15 cellular contexts compared by ENCODE assay signal in the genomic region with DNA sequence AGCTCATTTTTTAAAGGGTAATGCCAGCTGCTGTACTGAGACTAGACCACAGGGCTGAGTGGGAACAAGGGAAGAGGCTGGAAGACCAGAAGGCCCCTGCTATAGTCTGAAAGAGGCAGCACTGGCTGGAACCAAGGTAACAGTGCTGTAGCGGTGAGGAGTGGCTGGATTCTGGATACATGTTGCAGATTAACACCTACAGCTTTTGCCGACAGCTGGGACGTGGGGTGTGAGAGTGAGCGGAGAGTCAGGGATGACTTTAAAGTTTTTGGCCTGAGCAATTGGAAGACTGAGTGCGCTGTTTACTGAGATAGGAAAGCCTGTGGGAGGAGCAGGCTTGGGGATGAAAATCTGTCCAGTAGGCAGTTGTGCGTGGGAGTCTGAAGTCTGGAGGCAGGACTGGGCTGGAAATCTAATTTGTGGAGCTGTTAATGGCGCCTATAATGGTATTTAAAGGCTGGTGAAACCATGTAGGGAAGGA. TPM values are rescaled to one million over a fixed set of nuclear protein-coding genes. Genes with fewer than 3 reads are reported as not detected.
DNase-seq lines count a peak whose midpoint lies in the region; ATAC-seq and TF ChIP-seq lines count a peak whose summit lies in the region.
"Had no signal": no experiment of that assay in that cellular context is flagged by ENCODE, and none has a peak within 500 bp of the region (broad histone marks: within the 10 kb centered on the region; RNA-seq: fewer than 3 reads in every experiment).

No MANE protein-coding gene starts in this region.

- no peak overlapping the region for H3K4me3 Mint-ChIP-seq in activated naive CD4-positive, alpha-beta T cell treated with anti-CD3 and anti-CD28 coated beads, Interleukin-2, amount 10 ng/mL, durations not matched to agents 7 days and 5 days
- no peak overlapping the region for H3K4me3 Mint-ChIP-seq in endodermal cell
- peak overlapping the region; percentile 1 to 11 (median 10) for H3K4me3 Mint-ChIP-seq in nephron
- H3K4me3 Mint-ChIP-seq: activated T-helper 17 cell treated with anti-CD3 and anti-CD28 coated beads, Interleukin-2, amount 50 U/mL, for 72 hours; T-helper 1 cell treated with Interleukin-12 subunit alpha and Interleukin-12 subunit beta and Interleukin-4 antibody, amounts not matched to agents 30 μg/mL and 1 μg/mL, for 36 hours had no signal

- ATAC-seq in GM19324 (IDR thresholded peaks at IDR 0.05; ENCODE audit: low FRiP score, unreplicated experiment) (no peak), GM21717 (IDR thresholded peaks at IDR 0.05; ENCODE audit: unreplicated experiment) (no peak)
- ATAC-seq: PC-3 had no signal

- H3K4me3 ChIP-seq in endodermal cell (ENCODE audit: low read length) (no peak overlapping the region), testis (peak overlapping the region in 1 of 2 donors; percentile 21)

- 94 to 98% methylated on average over 7 of the region's 7 CpGs for WGBS in endodermal cell (ENCODE audit: insufficient coverage in 1 of 2, insufficient read length in 1 of 2), 2 experiments
- WGBS in testis, 2 donors, result 24 to 30% methylated on average over 7 of the region's 7 CpGs

- no peak overlapping the region for H3K9ac ChIP-seq in endodermal cell (ENCODE audit: extremely low read depth, low read length, poor library complexity, severe bottlenecking)

- H3K9me3 ChIP-seq in endodermal cell (ENCODE audit: control insufficient read depth, low read length) (no peaks in the 10 kb centered on the region), testis (no peaks in the 10 kb centered on the region)
- H3K9me3 ChIP-seq: upper lobe of left lung had no signal

- no peaks in the 10 kb centered on the region for H3K27me3 ChIP-seq in endodermal cell (ENCODE audit: control insufficient read depth, insufficient read depth, low read length, poor library complexity, severe bottlenecking)
- H3K27me3 ChIP-seq in testis, result no peaks in the 10 kb centered on the region
- H3K27me3 ChIP-seq: upper lobe of left lung had no signal

- H3K4me1 Mint-ChIP-seq in activated naive CD4-positive, alpha-beta T cell treated with anti-CD3 and anti-CD28 coated beads, Interleukin-2, amount 10 ng/mL, durations not matched to agents 7 days and 5 days, result peaks cover 18% of the 10 kb centered on the region
- peaks cover 28% of the 10 kb centered on the region for H3K4me1 Mint-ChIP-seq in endodermal cell
- H3K4me1 Mint-ChIP-seq in nephron, result peaks cover 28% of the 10 kb centered on the region
- H3K4me1 Mint-ChIP-seq: activated T-helper 17 cell treated with anti-CD3 and anti-CD28 coated beads, Interleukin-2, amount 50 U/mL, for 72 hours had no signal

- TF ChIP-seq CTCF in endodermal cell (conservative IDR thresholded peaks at IDR 0.05), result no peak
- no peak for TF ChIP-seq CTCF in nephron (IDR thresholded peaks at IDR 0.05; ENCODE audit: unreplicated experiment in 3 of 3)
- no peak for TF ChIP-seq CTCF in testis (IDR thresholded peaks at IDR 0.05)

- no peak for TF ChIP-seq POLR2A in testis (IDR thresholded peaks at IDR 0.05)

- H3K36me3 Mint-ChIP-seq in activated naive CD4-positive, alpha-beta T cell treated with anti-CD3 and anti-CD28 coated beads, Interleukin-2, amount 10 ng/mL, durations not matched to agents 7 days and 5 days, result peaks cover 5% of the 10 kb centered on the region
- no peaks in the 10 kb centered on the region for H3K36me3 Mint-ChIP-seq in endodermal cell (ENCODE audit: low read depth)
- no peaks in the 10 kb centered on the region for H3K36me3 Mint-ChIP-seq in nephron (ENCODE audit: low read depth)

- H3K9me3 Mint-ChIP-seq in activated naive CD4-positive, alpha-beta T cell treated with anti-CD3 and anti-CD28 coated beads, Interleukin-2, amount 10 ng/mL, durations not matched to agents 7 days and 5 days, result no peaks in the 10 kb centered on the region
- H3K9me3 Mint-ChIP-seq in endodermal cell (no peaks in the 10 kb centered on the region), nephron (no peaks in the 10 kb centered on the region)
- H3K9me3 Mint-ChIP-seq: activated T-helper 17 cell treated with anti-CD3 and anti-CD28 coated beads, Interleukin-2, amount 50 U/mL, for 72 hours; T-helper 1 cell treated with Interleukin-12 subunit alpha and Interleukin-12 subunit beta and Interleukin-4 antibody, amounts not matched to agents 30 μg/mL and 1 μg/mL, for 36 hours had no signal

- CTCF ChIA-PET in activated naive CD4-positive, alpha-beta T cell treated with anti-CD3 and anti-CD28 coated beads, Interleukin-2, amount 10 ng/mL, durations not matched to agents 7 days and 5 days (lab: Charles Lee), result interaction anchor here (1.0 to 5.4 kb wide), 18 partner anchors 10 to 148 kb away, joined by 3 to 99 read pairs (median 13); a partner anchor contains a TSS

- intact Hi-C loops in testis (cut with DNase I; ENCODE audit: low total_unique reads), result loop anchor here (5.0 kb wide), 1 partner anchor 41 kb away; no protein-coding TSS in a partner anchor

- H3K36me3 ChIP-seq in endodermal cell (ENCODE audit: control insufficient read depth, insufficient read depth, low read length) (peaks cover 9% of the 10 kb centered on the region), testis (ENCODE audit: low read depth, missing control alignments) (no peaks in the 10 kb centered on the region)

- H3K27me3 Mint-ChIP-seq in activated naive CD4-positive, alpha-beta T cell treated with anti-CD3 and anti-CD28 coated beads, Interleukin-2, amount 10 ng/mL, durations not matched to agents 7 days and 5 days, result no peaks in the 10 kb centered on the region
- no peaks in the 10 kb centered on the region for H3K27me3 Mint-ChIP-seq in endodermal cell (ENCODE audit: insufficient read depth)
- no peaks in the 10 kb centered on the region for H3K27me3 Mint-ChIP-seq in nephron (ENCODE audit: low read depth)
- H3K27me3 Mint-ChIP-seq: activated T-helper 17 cell treated with anti-CD3 and anti-CD28 coated beads, Interleukin-2, amount 50 U/mL, for 72 hours had no signal

- no peak for DNase-seq in activated naive CD4-positive, alpha-beta T cell treated with anti-CD3 and anti-CD28 coated beads, Interleukin-2, amount 10 ng/mL, durations not matched to agents 7 days and 5 days
- DNase-seq in activated naive CD4-positive, alpha-beta T cell treated with Interleukin-2 at 50 U/mL for 16 hours, result no peak
- DNase-seq in endodermal cell (no peak), testis (peak; percentile 73), iPS-NIHi11 (ENCODE audit: low spot score) (no peak)
- DNase-seq: activated CD4-positive, alpha-beta T cell treated with anti-CD3 and anti-CD28 coated beads, Interleukin-2, amount 50 U/mL, for 1 hour; central memory CD4-positive, alpha-beta T cell; PC-3; stimulated activated CD4-positive, alpha-beta T cell treated with anti-CD3 and anti-CD28 coated beads, Interleukin-12 subunit alpha, Interleukin-12 subunit beta, amount 100 ng/mL, for 4 hours; upper lobe of left lung had no signal

- peak overlapping the region; percentile 9 for H3K27ac Mint-ChIP-seq in activated naive CD4-positive, alpha-beta T cell treated with anti-CD3 and anti-CD28 coated beads, Interleukin-2, amount 10 ng/mL, durations not matched to agents 7 days and 5 days
- peak overlapping the region; percentile 89 for H3K27ac Mint-ChIP-seq in endodermal cell
- peak overlapping the region; percentile 93 to 96 (median 96) for H3K27ac Mint-ChIP-seq in nephron
- H3K27ac Mint-ChIP-seq: T-helper 1 cell treated with Interleukin-12 subunit alpha and Interleukin-12 subunit beta and Interleukin-4 antibody, amounts not matched to agents 30 μg/mL and 1 μg/mL, for 36 hours had no signal

- peak overlapping the region; percentile 87 for H3K27ac ChIP-seq in endodermal cell (ENCODE audit: low read depth, low read length)
- peak overlapping the region; percentile 72 to 76 for H3K27ac ChIP-seq in testis

- no peaks in the 10 kb centered on the region for H3K4me1 ChIP-seq in endodermal cell (ENCODE audit: control insufficient read depth, insufficient read depth, low read length)
- H3K4me1 ChIP-seq in testis, result peaks cover 33% of the 10 kb centered on the region

RNA-seq across cellular contexts. Expression of a gene that starts 26.5 kb away (rescaled TPM):
- total RNA-seq in endodermal cell, result under 1 TPM in 1 of 2 donors, not detected in 1; 0.38 TPM
- not detected for polyA plus RNA-seq in endodermal cell (2013, experiment 1 of 2)
- 0.37 TPM for polyA plus RNA-seq in endodermal cell (2013, experiment 2 of 2)
- total RNA-seq in testis, result 10 to 100 TPM; 19.1 to 37.6 TPM
- 55.6 TPM for polyA plus RNA-seq in testis (ENCODE audit: insufficient read depth, low read depth, low replicate concordance)
- total RNA-seq: PC-3 had no signal

Comparison
In these comparisons a context has a peak if more than half of its experiments do, and no peak if none do; other contexts are left out.
1. H3K27ac Mint-ChIP-seq: peak in every context shown above with its lines; median percentile 96 in nephron; 89 in endodermal cell; 9 in activated naive CD4-positive, alpha-beta T cell treated with anti-CD3 and anti-CD28 coated beads, Interleukin-2, amount 10 ng/mL, durations not matched to agents 7 days and 5 days.
2. H3K4me3 Mint-ChIP-seq: peak in nephron (3 of 3); none in activated naive CD4-positive, alpha-beta T cell treated with anti-CD3 and anti-CD28 coated beads, Interleukin-2, amount 10 ng/mL, durations not matched to agents 7 days and 5 days (single experiment) and endodermal cell (single experiment).
3. RNA of a gene that starts 26.5 kb away (total RNA-seq): 19.1 to 37.6 TPM in testis; 0.38 TPM in endodermal cell; every median in the first group is over 10 times any median in the second.